ENCODE assay signal across 18 cellular contexts in the genomic region with DNA sequence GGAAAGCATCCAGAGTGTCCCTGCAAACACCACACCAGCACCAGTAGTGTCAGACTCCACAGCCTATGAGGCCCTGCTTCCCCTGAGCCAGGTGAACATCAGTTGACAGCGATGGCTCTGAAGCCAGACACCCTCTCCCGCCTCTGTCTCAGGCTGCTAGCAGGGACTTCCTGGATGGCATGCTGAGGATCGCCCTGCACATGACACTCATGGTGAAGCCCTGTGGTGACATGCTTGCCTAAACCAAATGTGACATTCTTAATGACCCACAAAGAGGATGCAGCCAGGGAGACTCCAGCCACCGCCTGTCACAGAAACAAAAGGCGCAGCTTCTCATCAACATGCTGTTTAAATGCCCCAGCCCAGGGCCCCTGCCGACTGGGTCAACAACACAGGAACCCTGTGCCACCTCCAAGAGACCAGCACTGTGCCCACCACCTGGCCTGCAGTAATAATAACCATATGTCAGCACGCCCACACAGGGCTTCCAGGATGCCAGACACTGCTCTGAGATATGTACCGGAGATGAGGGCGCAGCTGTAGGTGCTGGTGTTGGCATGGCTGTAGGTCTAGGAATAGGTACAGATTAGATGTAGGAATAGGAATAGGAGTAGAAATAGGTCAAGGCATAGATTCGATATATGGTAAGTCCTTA.
DNase-seq lines count a peak whose midpoint lies in the region; ATAC-seq and TF ChIP-seq lines count a peak whose summit lies in the region.
"Had no signal": no experiment of that assay in that cellular context is flagged by ENCODE, and none has a peak within 500 bp of the region (broad histone marks: within the 10 kb centered on the region; RNA-seq: fewer than 3 reads in every experiment).

No MANE protein-coding gene starts in this region.

- TF ChIP-seq POLR2A in GM18505 (IDR thresholded peaks at IDR 0.05; ENCODE audit: borderline replicate concordance, extremely low read depth, insufficient read depth, insufficient read length): no peak

- H3K36me3 ChIP-seq in BE2C: 0 out of 2 replicates have a peak, but pooled peaks cover 2% of the 10 kb centered on the region

- H3K4me3 Mint-ChIP-seq in natural killer cell: no peak overlapping the region
- H3K4me3 Mint-ChIP-seq in progenitor cell of endocrine pancreas (ENCODE audit: low read depth): no peak overlapping the region
- H3K4me3 Mint-ChIP-seq: activated B cell treated with CpG ODN at 0.5 μM for 24 hours had no signal

- intact Hi-C loops in natural killer cell (cut with micrococcal nuclease): no loop called here

- no peak overlapping the region for H3K27ac Mint-ChIP-seq in natural killer cell
- no peak overlapping the region for H3K27ac Mint-ChIP-seq in progenitor cell of endocrine pancreas
- H3K27ac Mint-ChIP-seq: activated B cell treated with CpG ODN at 0.5 μM for 24 hours had no signal

- TF ChIP-seq CTCF in BE2C (IDR thresholded peaks at IDR 0.05; ENCODE audit: low read depth, low read length) (no peak), natural killer cell (IDR thresholded peaks at IDR 0.05) (no peak), progenitor cell of endocrine pancreas (IDR thresholded peaks at IDR 0.05; ENCODE audit: unreplicated experiment) (no peak)

- H3K9me3 ChIP-seq in BE2C: no peaks in the 10 kb centered on the region

- ATAC-seq in natural killer cell (no peak), HG03175 (IDR thresholded peaks at IDR 0.05; ENCODE audit: unreplicated experiment) (no peak), GM18505 (IDR thresholded peaks at IDR 0.05; ENCODE audit: unreplicated experiment) (no peak)
- ATAC-seq: esophagus mucosa, right cardiac atrium, Right ventricle myocardium inferior had no signal

- H3K27me3 Mint-ChIP-seq in natural killer cell (ENCODE audit: low read depth in 2 of 2): no peaks in the 10 kb centered on the region
- H3K27me3 Mint-ChIP-seq in progenitor cell of endocrine pancreas: peaks cover 14% of the 10 kb centered on the region
- H3K27me3 Mint-ChIP-seq: activated B cell treated with CpG ODN at 0.5 μM for 24 hours had no signal

- H3K9me3 Mint-ChIP-seq in natural killer cell (no peaks in the 10 kb centered on the region), progenitor cell of endocrine pancreas (ENCODE audit: low read depth) (peaks cover 2% of the 10 kb centered on the region)

- H3K4me3 ChIP-seq in BE2C (ENCODE audit: low read depth, low read length): no peak overlapping the region

- H3K4me1 Mint-ChIP-seq in natural killer cell: no peaks in the 10 kb centered on the region
- H3K4me1 Mint-ChIP-seq in progenitor cell of endocrine pancreas (ENCODE audit: low read depth): no peaks in the 10 kb centered on the region

- no peaks in the 10 kb centered on the region for H3K27me3 ChIP-seq in BE2C

- no peaks in the 10 kb centered on the region for H3K36me3 Mint-ChIP-seq in natural killer cell
- no peaks in the 10 kb centered on the region for H3K36me3 Mint-ChIP-seq in progenitor cell of endocrine pancreas (ENCODE audit: insufficient read depth)

- peaks cover 23% of the 10 kb centered on the region for H3K4me1 ChIP-seq in BE2C

- DNase-seq in BE2C (peak; percentile 36), NCI-H1417 (lab: John Stamatoyannopoulos, UW) (peak; percentile 43 to 93 (median 76)), cerebellar cortex (ENCODE audit: low spot score) (peak; percentile 13), natural killer cell (peak; percentile 10), amniotic stem cell (lab: John Stamatoyannopoulos, UW) (no peak), progenitor cell of endocrine pancreas (ENCODE audit: low spot score, unreplicated experiment) (no peak)
- DNase-seq: activated B cell treated with CpG ODN at 0.5 μM for 24 hours; activated naive CD4-positive, alpha-beta T cell treated with Interleukin-2 at 50 U/mL for 16 hours; dermis blood vessel endothelial cell; HCEC 1CT; mammary epithelial cell; NCI-H2029 treated with DMSO at 0.1 percent for 48 hours; NK-92 treated with Interleukin-12 subunit alpha and Interleukin-12 subunit beta, amount 100 ng/mL, for 24 hours; right cardiac atrium had no signal

Comparison
In these comparisons a context has a peak if more than half of its experiments do, and no peak if none do; other contexts are left out.
1. DNase-seq: peak in BE2C (single experiment), NCI-H1417 (3 of 3), cerebellar cortex (single experiment) and natural killer cell (single experiment); none in amniotic stem cell (single experiment) and progenitor cell of endocrine pancreas (single experiment).